Comparison of ENCODE assay signal across 20 cellular contexts in genomic region chr3:63092545-63092944, GRCh38.
"Had no signal": no experiment of that assay in that cellular context is flagged by ENCODE, and none has a peak within 500 bp of the region (broad histone marks: within the 10 kb centered on the region; RNA-seq: fewer than 3 reads in every experiment).

No MANE protein-coding gene starts in this region.

- H3K4me1 Mint-ChIP-seq: memory B cell; natural killer cell; stimulated activated memory B cell treated with anti-CD40 and anti-IgM and Interleukin-4, amounts not matched to agents 10 μg/mL and 1 μg/mL and 100 μg/mL, for 72 hours had no signal

- H3K4me1 ChIP-seq: parathyroid adenoma, prostate gland, sigmoid colon, tibial nerve, upper lobe of right lung, uterus had no signal

- H3K9me3 Mint-ChIP-seq: memory B cell; neural crest cell; stimulated activated memory B cell treated with anti-CD40 and anti-IgM and Interleukin-4, amounts not matched to agents 10 μg/mL and 1 μg/mL and 100 μg/mL, for 72 hours had no signal

- H3K4me3 ChIP-seq: dorsolateral prefrontal cortex, lung, prostate gland, sigmoid colon, thoracic aorta, tibial nerve, upper lobe of right lung, uterus had no signal

- H3K79me2 ChIP-seq: parathyroid adenoma had no signal

- H3K27ac ChIP-seq: dorsolateral prefrontal cortex, parathyroid adenoma, prostate gland, sigmoid colon, thoracic aorta, tibial nerve, upper lobe of right lung, uterus had no signal

- H3K4me3 Mint-ChIP-seq: memory B cell; natural killer cell; neural crest cell; stimulated activated memory B cell treated with anti-CD40 and anti-IgM and Interleukin-4, amounts not matched to agents 10 μg/mL and 1 μg/mL and 100 μg/mL, for 72 hours had no signal

- H3K27me3 Mint-ChIP-seq: memory B cell; stimulated activated memory B cell treated with anti-CD40 and anti-IgM and Interleukin-4, amounts not matched to agents 10 μg/mL and 1 μg/mL and 100 μg/mL, for 72 hours had no signal

- H3K9me3 ChIP-seq: prostate gland, sigmoid colon, thoracic aorta, tibial nerve, upper lobe of right lung, uterus had no signal

- H3K27me3 ChIP-seq: sigmoid colon, tibial nerve, upper lobe of right lung, uterus had no signal

- H3K9ac ChIP-seq: parathyroid adenoma had no signal

- H3K27ac Mint-ChIP-seq: memory B cell; natural killer cell; stimulated activated memory B cell treated with anti-CD40 and anti-IgM and Interleukin-4, amounts not matched to agents 10 μg/mL and 1 μg/mL and 100 μg/mL, for 72 hours had no signal

- H2AFZ ChIP-seq: parathyroid adenoma had no signal

- H3K36me3 Mint-ChIP-seq: memory B cell; natural killer cell; stimulated activated memory B cell treated with anti-CD40 and anti-IgM and Interleukin-4, amounts not matched to agents 10 μg/mL and 1 μg/mL and 100 μg/mL, for 72 hours had no signal

- H3K36me3 ChIP-seq: prostate gland, sigmoid colon, thoracic aorta, tibial nerve, upper lobe of right lung, uterus had no signal

- DNase-seq: dorsolateral prefrontal cortex; effector CD4-positive, alpha-beta T cell; kidney; natural killer cell; right cardiac atrium; sigmoid colon; stimulated activated CD4-positive, alpha-beta T cell treated with anti-CD3 and anti-CD28 coated beads, Interleukin-2, amount 100 ng/mL, for 24 hours; stimulated activated CD4-positive, alpha-beta T cell treated with anti-CD3 and anti-CD28 coated beads, Interleukin-4, amount 100 ng/mL, for 24 hours; stimulated activated naive CD8-positive, alpha-beta T cell treated with anti-CD3 and anti-CD28 coated beads, Interleukin-15, Interleukin-2, amounts not matched to agents 100 U/mL and 50 U/mL, for 24 hours; upper lobe of right lung; uterus had no signal

- ATAC-seq: left lobe of liver; natural killer cell; right cardiac atrium; stimulated activated memory B cell treated with anti-CD40 and anti-IgM and Interleukin-4, amounts not matched to agents 10 μg/mL and 1 μg/mL and 100 μg/mL, for 72 hours; stimulated activated naive CD8-positive, alpha-beta T cell treated with anti-CD3 and anti-CD28 coated beads, Interleukin-15, Interleukin-2, amounts not matched to agents 100 U/mL and 50 U/mL, for 24 hours; upper lobe of right lung had no signal
